In genomic region chr18:49237031-49237430, GRCh38 we compare ENCODE assay signal across 33 cellular contexts.
"Had no signal": no experiment of that assay in that cellular context is flagged by ENCODE, and none has a peak within 500 bp of the region (broad histone marks: within the 10 kb centered on the region; RNA-seq: fewer than 3 reads in every experiment).

No MANE protein-coding gene starts in this region.

- H3K27ac Mint-ChIP-seq: activated B cell treated with CpG ODN at 0.5 μM for 24 hours; activated CD4-positive, alpha-beta memory T cell treated with anti-CD3 and anti-CD28 coated beads for 36 hours; activated CD4-positive, alpha-beta T cell treated with anti-CD3 and anti-CD28 coated beads, Interleukin-2, amount 10 ng/mL, durations not matched to agents 24 days and 14 days; activated CD8-positive, alpha-beta T cell treated with anti-CD3 and anti-CD28 coated beads for 36 hours; activated naive CD4-positive, alpha-beta T cell treated with anti-CD3 and anti-CD28 coated beads for 36 hours; activated naive CD4-positive, alpha-beta T cell treated with anti-CD3 and anti-CD28 coated beads, Interleukin-2, amount 50 U/mL, for 72 hours; activated naive CD8-positive, alpha-beta T cell treated with anti-CD3 and anti-CD28 coated beads for 36 hours; activated T-cell treated with anti-CD3 and anti-CD28 coated beads, Interleukin-2, amount 50 U/mL, for 72 hours; activated T-helper 1 cell treated with anti-CD3 and anti-CD28 coated beads, Interleukin-12 subunit alpha, Interleukin-12 subunit beta, Interleukin-2, Interleukin-4 antibody, amounts not matched to agents 30 ng/mL and 10 ng/mL and 1 ng/mL, durations not matched to agents 14 hours and 24 hours and 36 hours; activated T-helper 17 cell treated with anti-CD3 and anti-CD28 coated beads, Interleukin-2, amount 50 U/mL, for 72 hours; T-helper 1 cell treated with Interleukin-12 subunit alpha and Interleukin-12 subunit beta and Interleukin-4 antibody, amounts not matched to agents 30 μg/mL and 1 μg/mL, for 36 hours; T-helper 2 cell treated with Interferon-gamma antibody and Interleukin-4, amounts not matched to agents 5 μg/mL and 100 μg/mL, for 36 hours had no signal

- ATAC-seq: activated CD8-positive, alpha-beta T cell treated with anti-CD3 and anti-CD28 coated beads for 36 hours; activated naive CD4-positive, alpha-beta T cell treated with anti-CD3 and anti-CD28 coated beads, Interleukin-2, amount 50 U/mL, for 72 hours; activated T-cell treated with anti-CD3 and anti-CD28 coated beads, Interleukin-2, amount 50 U/mL, for 4 hours; activated T-cell treated with anti-CD3 and anti-CD28 coated beads, Interleukin-2, amount 50 U/mL, for 72 hours; activated T-helper 17 cell treated with anti-CD3 and anti-CD28 coated beads, Interleukin-2, amount 50 U/mL, for 72 hours; body of pancreas had no signal

- H3K9me3 Mint-ChIP-seq: activated B cell treated with CpG ODN at 0.5 μM for 24 hours; activated CD4-positive, alpha-beta memory T cell treated with anti-CD3 and anti-CD28 coated beads for 36 hours; activated naive CD4-positive, alpha-beta T cell treated with anti-CD3 and anti-CD28 coated beads for 36 hours; activated naive CD4-positive, alpha-beta T cell treated with anti-CD3 and anti-CD28 coated beads, Interleukin-2, amount 50 U/mL, for 72 hours; activated naive CD8-positive, alpha-beta T cell treated with anti-CD3 and anti-CD28 coated beads for 36 hours; activated T-cell treated with anti-CD3 and anti-CD28 coated beads, Interleukin-2, amount 50 U/mL, for 4 hours; activated T-cell treated with anti-CD3 and anti-CD28 coated beads, Interleukin-2, amount 50 U/mL, for 72 hours; activated T-helper 1 cell treated with anti-CD3 and anti-CD28 coated beads, Interleukin-12 subunit alpha, Interleukin-12 subunit beta, Interleukin-2, Interleukin-4 antibody, amounts not matched to agents 30 ng/mL and 10 ng/mL and 1 ng/mL, durations not matched to agents 14 hours and 24 hours and 36 hours; activated T-helper 17 cell treated with anti-CD3 and anti-CD28 coated beads, Interleukin-2, amount 50 U/mL, for 72 hours; T-helper 1 cell treated with Interleukin-12 subunit alpha and Interleukin-12 subunit beta and Interleukin-4 antibody, amounts not matched to agents 30 μg/mL and 1 μg/mL, for 36 hours; T-helper 2 cell treated with Interferon-gamma antibody and Interleukin-4, amounts not matched to agents 5 μg/mL and 100 μg/mL, for 36 hours had no signal

- H3K4me1 ChIP-seq: adrenal gland, body of pancreas had no signal

- H3K27me3 Mint-ChIP-seq: activated B cell treated with CpG ODN at 0.5 μM for 24 hours; activated CD4-positive, alpha-beta memory T cell treated with anti-CD3 and anti-CD28 coated beads for 36 hours; activated CD4-positive, alpha-beta T cell treated with anti-CD3 and anti-CD28 coated beads, Interleukin-2, amount 10 ng/mL, durations not matched to agents 24 days and 14 days; activated CD8-positive, alpha-beta T cell treated with anti-CD3 and anti-CD28 coated beads for 36 hours; activated naive CD8-positive, alpha-beta T cell treated with anti-CD3 and anti-CD28 coated beads for 36 hours; activated T-helper 17 cell treated with anti-CD3 and anti-CD28 coated beads, Interleukin-2, amount 50 U/mL, for 72 hours had no signal

- H3K36me3 ChIP-seq: adrenal gland, brain microvascular endothelial cell had no signal

- H3K27ac ChIP-seq: adrenal gland, body of pancreas, brain microvascular endothelial cell, VCaP had no signal

- H3K4me3 ChIP-seq: adrenal gland, body of pancreas had no signal

- DNase-seq: activated B cell treated with CpG ODN at 0.5 μM for 24 hours; activated CD4-positive, alpha-beta memory T cell treated with anti-CD3 and anti-CD28 coated beads for 36 hours; activated CD4-positive, alpha-beta T cell treated with anti-CD3 and anti-CD28 coated beads for 4 hours; activated CD4-positive, alpha-beta T cell treated with anti-CD3 and anti-CD28 coated beads, Interleukin-2, amount 10 ng/mL, durations not matched to agents 24 days and 14 days; activated CD4-positive, alpha-beta T cell treated with anti-CD3 and anti-CD28 coated beads, Interleukin-2, amount 50 U/mL, for 1 hour; activated CD4-positive, alpha-beta T cell treated with anti-CD3 and anti-CD28 coated beads, Interleukin-2, amount 50 U/mL, for 4 hours; activated CD4-positive, CD25-positive, alpha-beta regulatory T cell treated with anti-CD3 and anti-CD28 coated beads, Interleukin-2, amount 50 U/mL, for 72 hours; activated CD8-positive, alpha-beta memory T cell treated with anti-CD3 and anti-CD28 coated beads, Interleukin-2, amount 50 U/mL, for 4 hours; activated CD8-positive, alpha-beta T cell treated with anti-CD3 and anti-CD28 coated beads for 36 hours; activated effector memory CD4-positive, alpha-beta T cell treated with anti-CD3 and anti-CD28 coated beads, Interleukin-2, amount 50 U/mL, for 16 hours; activated gamma-delta T cell treated with Interleukin-2 at 50 U/mL for 16 hours; activated naive CD4-positive, alpha-beta T cell; activated naive CD4-positive, alpha-beta T cell treated with anti-CD3 and anti-CD28 coated beads for 36 hours; activated naive CD4-positive, alpha-beta T cell treated with anti-CD3 and anti-CD28 coated beads, Interleukin-2, amount 50 U/mL, for 16 hours; activated naive CD8-positive, alpha-beta T cell treated with anti-CD3 and anti-CD28 coated beads for 36 hours; activated T-cell treated with anti-CD3 and anti-CD28 coated beads for 4 hours; activated T-cell treated with anti-CD3 and anti-CD28 coated beads, Interleukin-2, amount 50 U/mL, for 1 hour; activated T-cell treated with anti-CD3 and anti-CD28 coated beads, Interleukin-2, amount 50 U/mL, for 4 hours; activated T-cell treated with anti-CD3 and anti-CD28 coated beads, Interleukin-2, amount 50 U/mL, for 72 hours; adrenal gland; amniotic stem cell; aorta; body of pancreas; brain microvascular endothelial cell; central memory CD4-positive, alpha-beta T cell; T-helper 2 cell; T-helper 9 cell had no signal

- H3K4me3 Mint-ChIP-seq: activated B cell treated with CpG ODN at 0.5 μM for 24 hours; activated CD4-positive, alpha-beta memory T cell treated with anti-CD3 and anti-CD28 coated beads for 36 hours; activated CD4-positive, alpha-beta T cell treated with anti-CD3 and anti-CD28 coated beads, Interleukin-2, amount 10 ng/mL, durations not matched to agents 24 days and 14 days; activated CD8-positive, alpha-beta T cell treated with anti-CD3 and anti-CD28 coated beads for 36 hours; activated naive CD4-positive, alpha-beta T cell treated with anti-CD3 and anti-CD28 coated beads for 36 hours; activated naive CD8-positive, alpha-beta T cell treated with anti-CD3 and anti-CD28 coated beads for 36 hours; activated T-cell treated with anti-CD3 and anti-CD28 coated beads, Interleukin-2, amount 50 U/mL, for 4 hours; activated T-cell treated with anti-CD3 and anti-CD28 coated beads, Interleukin-2, amount 50 U/mL, for 72 hours; activated T-helper 1 cell treated with anti-CD3 and anti-CD28 coated beads, Interleukin-12 subunit alpha, Interleukin-12 subunit beta, Interleukin-2, Interleukin-4 antibody, amounts not matched to agents 30 ng/mL and 10 ng/mL and 1 ng/mL, durations not matched to agents 14 hours and 24 hours and 36 hours; activated T-helper 17 cell treated with anti-CD3 and anti-CD28 coated beads, Interleukin-2, amount 50 U/mL, for 72 hours; T-helper 1 cell treated with Interleukin-12 subunit alpha and Interleukin-12 subunit beta and Interleukin-4 antibody, amounts not matched to agents 30 μg/mL and 1 μg/mL, for 36 hours; T-helper 2 cell treated with Interferon-gamma antibody and Interleukin-4, amounts not matched to agents 5 μg/mL and 100 μg/mL, for 36 hours had no signal

- H3K27me3 ChIP-seq: adrenal gland, body of pancreas, brain microvascular endothelial cell had no signal

- H3K9me3 ChIP-seq: adrenal gland, body of pancreas had no signal

- H3K4me1 Mint-ChIP-seq: activated B cell treated with CpG ODN at 0.5 μM for 24 hours; activated naive CD8-positive, alpha-beta T cell treated with anti-CD3 and anti-CD28 coated beads for 36 hours; activated T-helper 17 cell treated with anti-CD3 and anti-CD28 coated beads, Interleukin-2, amount 50 U/mL, for 72 hours had no signal
